Comparison of ENCODE assay signal across 36 cellular contexts in the genomic region with DNA sequence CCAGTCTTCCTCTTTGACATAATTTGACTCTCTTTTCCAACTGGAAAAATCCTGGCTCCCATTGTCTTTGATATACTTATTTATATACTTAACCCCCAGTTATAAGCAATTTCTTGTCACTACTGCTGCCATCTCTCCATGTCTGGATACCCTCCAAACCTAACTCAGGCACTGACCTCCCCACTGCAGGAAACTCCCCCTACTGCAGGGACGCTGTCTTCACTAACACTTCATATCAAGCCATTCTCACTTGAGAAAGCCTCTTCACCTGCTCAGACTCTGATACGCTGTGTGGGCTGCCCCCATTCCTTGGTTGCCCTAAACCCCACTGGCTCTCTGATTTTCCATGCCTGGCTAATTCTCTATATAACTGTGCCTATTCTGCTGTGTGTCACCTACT.
"Had no signal": no experiment of that assay in that cellular context is flagged by ENCODE, and none has a peak within 500 bp of the region (broad histone marks: within the 10 kb centered on the region; RNA-seq: fewer than 3 reads in every experiment).

No MANE protein-coding gene starts in this region.

- DNase-seq: activated CD4-positive, alpha-beta memory T cell treated with anti-CD3 and anti-CD28 coated beads, Interleukin-2, amount 10 ng/mL, durations not matched to agents 7 days and 5 days; activated CD4-positive, alpha-beta T cell treated with anti-CD3 and anti-CD28 coated beads for 1 hour; activated CD4-positive, alpha-beta T cell treated with anti-CD3 and anti-CD28 coated beads for 36 hours; activated CD4-positive, alpha-beta T cell treated with anti-CD3 and anti-CD28 coated beads for 48 hours; activated CD4-positive, alpha-beta T cell treated with anti-CD3 and anti-CD28 coated beads, Interleukin-2, amount 10 ng/mL, durations not matched to agents 7 days and 5 days; activated CD4-positive, alpha-beta T cell treated with anti-CD3 and anti-CD28 coated beads, Interleukin-2, amount 50 U/mL, for 48 hours; activated CD4-positive, CD25-positive, alpha-beta regulatory T cell; activated CD8-positive, alpha-beta memory T cell treated with anti-CD3 and anti-CD28 coated beads for 24 hours; activated CD8-positive, alpha-beta memory T cell treated with anti-CD3 and anti-CD28 coated beads, Interleukin-2, amount 10 ng/mL, durations not matched to agents 7 days and 5 days; activated CD8-positive, alpha-beta memory T cell treated with anti-CD3 and anti-CD28 coated beads, Interleukin-2, amount 50 U/mL, for 48 hours; activated CD8-positive, alpha-beta T cell treated with anti-CD3 and anti-CD28 coated beads, Interleukin-2, amount 10 ng/mL, durations not matched to agents 7 days and 5 days; activated effector memory CD4-positive, alpha-beta T cell treated with Interleukin-2 at 50 U/mL for 16 hours; activated gamma-delta T cell; activated naive CD4-positive, alpha-beta T cell treated with anti-CD3 and anti-CD28 coated beads, Interleukin-2, amount 10 ng/mL, durations not matched to agents 7 days and 5 days; activated naive CD4-positive, alpha-beta T cell treated with Interleukin-2 at 50 U/mL for 16 hours; activated naive CD8-positive, alpha-beta T cell treated with anti-CD3 and anti-CD28 coated beads, Interleukin-2, amount 10 ng/mL, durations not matched to agents 7 days and 5 days; activated naive CD8-positive, alpha-beta T cell treated with anti-CD3 and anti-CD28 coated beads, Interleukin-2, amount 50 U/mL, for 24 hours; activated T-cell treated with anti-CD3 and anti-CD28 coated beads, Interleukin-2, amount 50 U/mL, for 24 hours; activated T-cell treated with anti-CD3 and anti-CD28 coated beads, Interleukin-2, amount 50 U/mL, for 48 hours; amygdala; anterior cingulate cortex; caudate nucleus; T-helper 1 cell; T-helper 2 cell; T-helper 9 cell had no signal

- H3K4me1 ChIP-seq: ascending aorta had no signal

- H3K27me3 Mint-ChIP-seq: activated CD4-positive, alpha-beta memory T cell treated with anti-CD3 and anti-CD28 coated beads, Interleukin-2, amount 10 ng/mL, durations not matched to agents 7 days and 5 days; activated CD4-positive, alpha-beta T cell treated with anti-CD3 and anti-CD28 coated beads for 36 hours; activated CD4-positive, alpha-beta T cell treated with anti-CD3 and anti-CD28 coated beads, Interleukin-2, amount 10 ng/mL, durations not matched to agents 7 days and 5 days; activated CD8-positive, alpha-beta memory T cell treated with anti-CD3 and anti-CD28 coated beads, Interleukin-2, amount 10 ng/mL, durations not matched to agents 7 days and 5 days; activated naive CD4-positive, alpha-beta T cell treated with anti-CD3 and anti-CD28 coated beads, Interleukin-2, amount 10 ng/mL, durations not matched to agents 7 days and 5 days; activated naive CD4-positive, alpha-beta T cell treated with anti-CD3 and anti-CD28 coated beads, Interleukin-2, amount 50 U/mL, for 24 hours; activated naive CD8-positive, alpha-beta T cell; activated naive CD8-positive, alpha-beta T cell treated with anti-CD3 and anti-CD28 coated beads, Interleukin-2, amount 10 ng/mL, durations not matched to agents 7 days and 5 days; activated naive CD8-positive, alpha-beta T cell treated with anti-CD3 and anti-CD28 coated beads, Interleukin-2, amount 50 U/mL, for 24 hours; activated T-cell treated with anti-CD3 and anti-CD28 coated beads, Interleukin-2, amount 50 U/mL, for 24 hours; brain; central memory CD8-positive, alpha-beta T cell had no signal

- H3K36me3 ChIP-seq: ascending aorta, cardiac muscle cell had no signal

- H3K27ac ChIP-seq: ascending aorta, cardiac muscle cell, VCaP had no signal

- H3K4me1 Mint-ChIP-seq: activated CD4-positive, alpha-beta memory T cell treated with anti-CD3 and anti-CD28 coated beads, Interleukin-2, amount 10 ng/mL, durations not matched to agents 7 days and 5 days; activated CD4-positive, alpha-beta T cell treated with anti-CD3 and anti-CD28 coated beads for 36 hours; activated CD4-positive, alpha-beta T cell treated with anti-CD3 and anti-CD28 coated beads, Interleukin-2, amount 10 ng/mL, durations not matched to agents 7 days and 5 days; activated CD8-positive, alpha-beta memory T cell treated with anti-CD3 and anti-CD28 coated beads, Interleukin-2, amount 10 ng/mL, durations not matched to agents 7 days and 5 days; activated naive CD4-positive, alpha-beta T cell treated with anti-CD3 and anti-CD28 coated beads, Interleukin-2, amount 10 ng/mL, durations not matched to agents 7 days and 5 days; activated naive CD4-positive, alpha-beta T cell treated with anti-CD3 and anti-CD28 coated beads, Interleukin-2, amount 50 U/mL, for 24 hours; activated naive CD8-positive, alpha-beta T cell treated with anti-CD3 and anti-CD28 coated beads, Interleukin-2, amount 10 ng/mL, durations not matched to agents 7 days and 5 days; activated naive CD8-positive, alpha-beta T cell treated with anti-CD3 and anti-CD28 coated beads, Interleukin-2, amount 50 U/mL, for 24 hours; brain; central memory CD8-positive, alpha-beta T cell had no signal

- ATAC-seq: activated CD4-positive, alpha-beta T cell treated with anti-CD3 and anti-CD28 coated beads for 36 hours; activated CD4-positive, CD25-positive, alpha-beta regulatory T cell treated with anti-CD3 and anti-CD28 coated beads, Interleukin-2, amount 50 U/mL, for 24 hours; activated CD8-positive, alpha-beta memory T cell treated with anti-CD3 and anti-CD28 coated beads, Interleukin-2, amount 10 ng/mL, durations not matched to agents 7 days and 5 days; activated CD8-positive, alpha-beta T cell treated with anti-CD3 and anti-CD28 coated beads, Interleukin-2, amount 10 ng/mL, durations not matched to agents 7 days and 5 days; activated naive CD8-positive, alpha-beta T cell treated with anti-CD3 and anti-CD28 coated beads, Interleukin-2, amount 50 U/mL, for 24 hours had no signal

- H3K36me3 Mint-ChIP-seq: activated CD8-positive, alpha-beta memory T cell treated with anti-CD3 and anti-CD28 coated beads, Interleukin-2, amount 10 ng/mL, durations not matched to agents 7 days and 5 days; activated naive CD4-positive, alpha-beta T cell treated with anti-CD3 and anti-CD28 coated beads, Interleukin-2, amount 10 ng/mL, durations not matched to agents 7 days and 5 days; activated naive CD4-positive, alpha-beta T cell treated with anti-CD3 and anti-CD28 coated beads, Interleukin-2, amount 50 U/mL, for 24 hours; activated naive CD8-positive, alpha-beta T cell; activated naive CD8-positive, alpha-beta T cell treated with anti-CD3 and anti-CD28 coated beads, Interleukin-2, amount 10 ng/mL, durations not matched to agents 7 days and 5 days; brain had no signal

- H3K4me3 Mint-ChIP-seq: activated CD4-positive, alpha-beta memory T cell treated with anti-CD3 and anti-CD28 coated beads, Interleukin-2, amount 10 ng/mL, durations not matched to agents 7 days and 5 days; activated CD4-positive, alpha-beta T cell treated with anti-CD3 and anti-CD28 coated beads for 36 hours; activated CD4-positive, alpha-beta T cell treated with anti-CD3 and anti-CD28 coated beads, Interleukin-2, amount 10 ng/mL, durations not matched to agents 7 days and 5 days; activated CD8-positive, alpha-beta memory T cell treated with anti-CD3 and anti-CD28 coated beads, Interleukin-2, amount 10 ng/mL, durations not matched to agents 7 days and 5 days; activated CD8-positive, alpha-beta T cell treated with anti-CD3 and anti-CD28 coated beads, Interleukin-2, amount 10 ng/mL, durations not matched to agents 7 days and 5 days; activated naive CD4-positive, alpha-beta T cell treated with anti-CD3 and anti-CD28 coated beads, Interleukin-2, amount 10 ng/mL, durations not matched to agents 7 days and 5 days; activated naive CD4-positive, alpha-beta T cell treated with anti-CD3 and anti-CD28 coated beads, Interleukin-2, amount 50 U/mL, for 24 hours; activated naive CD8-positive, alpha-beta T cell; activated naive CD8-positive, alpha-beta T cell treated with anti-CD3 and anti-CD28 coated beads, Interleukin-2, amount 10 ng/mL, durations not matched to agents 7 days and 5 days; activated naive CD8-positive, alpha-beta T cell treated with anti-CD3 and anti-CD28 coated beads, Interleukin-2, amount 50 U/mL, for 24 hours; activated T-cell treated with anti-CD3 and anti-CD28 coated beads, Interleukin-2, amount 50 U/mL, for 24 hours; brain; central memory CD8-positive, alpha-beta T cell; T-helper 1 cell treated with Interleukin-12 subunit alpha and Interleukin-12 subunit beta and Interleukin-4 antibody, amounts not matched to agents 30 μg/mL and 1 μg/mL, for 36 hours; T-helper 2 cell treated with Interferon-gamma antibody and Interleukin-4, amounts not matched to agents 5 μg/mL and 100 μg/mL, for 36 hours had no signal

- H3K9me3 Mint-ChIP-seq: brain had no signal

- H3K27ac Mint-ChIP-seq: activated CD4-positive, alpha-beta memory T cell treated with anti-CD3 and anti-CD28 coated beads, Interleukin-2, amount 10 ng/mL, durations not matched to agents 7 days and 5 days; activated CD4-positive, alpha-beta T cell treated with anti-CD3 and anti-CD28 coated beads for 36 hours; activated CD4-positive, alpha-beta T cell treated with anti-CD3 and anti-CD28 coated beads, Interleukin-2, amount 10 ng/mL, durations not matched to agents 7 days and 5 days; activated CD8-positive, alpha-beta memory T cell treated with anti-CD3 and anti-CD28 coated beads, Interleukin-2, amount 10 ng/mL, durations not matched to agents 7 days and 5 days; activated CD8-positive, alpha-beta T cell treated with anti-CD3 and anti-CD28 coated beads, Interleukin-2, amount 10 ng/mL, durations not matched to agents 7 days and 5 days; activated naive CD4-positive, alpha-beta T cell treated with anti-CD3 and anti-CD28 coated beads, Interleukin-2, amount 10 ng/mL, durations not matched to agents 7 days and 5 days; activated naive CD4-positive, alpha-beta T cell treated with anti-CD3 and anti-CD28 coated beads, Interleukin-2, amount 50 U/mL, for 24 hours; activated naive CD8-positive, alpha-beta T cell; activated naive CD8-positive, alpha-beta T cell treated with anti-CD3 and anti-CD28 coated beads, Interleukin-2, amount 10 ng/mL, durations not matched to agents 7 days and 5 days; activated naive CD8-positive, alpha-beta T cell treated with anti-CD3 and anti-CD28 coated beads, Interleukin-2, amount 50 U/mL, for 24 hours; activated T-cell treated with anti-CD3 and anti-CD28 coated beads, Interleukin-2, amount 50 U/mL, for 24 hours; activated T-helper 2 cell treated with anti-CD3 and anti-CD28 coated beads, Interferon-gamma antibody, Interleukin-2, Interleukin-4, amounts not matched to agents 10 μg/mL and 5 μg/mL and 100 μg/mL, durations not matched to agents 14 hours and 24 hours and 36 hours; brain; T-helper 1 cell treated with Interleukin-12 subunit alpha and Interleukin-12 subunit beta and Interleukin-4 antibody, amounts not matched to agents 30 μg/mL and 1 μg/mL, for 36 hours; T-helper 2 cell treated with Interferon-gamma antibody and Interleukin-4, amounts not matched to agents 5 μg/mL and 100 μg/mL, for 36 hours had no signal

- H3K4me3 ChIP-seq: ascending aorta, cardiac muscle cell had no signal

- H3K27me3 ChIP-seq: ascending aorta, cardiac muscle cell had no signal
